ENCODE assay signal across 18 cellular contexts in genomic region chr12:107442593-107442992, GRCh38.
DNase-seq lines count a peak whose midpoint lies in the region; ATAC-seq and TF ChIP-seq lines count a peak whose summit lies in the region.
"Had no signal": no experiment of that assay in that cellular context is flagged by ENCODE, and none has a peak within 500 bp of the region (broad histone marks: within the 10 kb centered on the region; RNA-seq: fewer than 3 reads in every experiment).

No MANE protein-coding gene starts in this region.

- H3K36me3 Mint-ChIP-seq in natural killer cell treated with Interleukin-12 subunit alpha and Interleukin-12 subunit beta and Interleukin-15 and Interleukin-18, amount 100 ng/mL, for 72 hours, result no peaks in the 10 kb centered on the region

- H3K9ac ChIP-seq in fibroblast of lung (ENCODE audit: insufficient read depth, low read length) (no peak overlapping the region), smooth muscle cell (ENCODE audit: low read depth) (no peak overlapping the region)

- H3K27me3 Mint-ChIP-seq in natural killer cell treated with Interleukin-12 subunit alpha and Interleukin-12 subunit beta and Interleukin-15 and Interleukin-18, amount 100 ng/mL, for 72 hours, result peaks cover 10 to 26% of the 10 kb centered on the region in 2 donors
- H3K27me3 Mint-ChIP-seq: CD4-positive, alpha-beta T cell had no signal

- DNase-seq in GM03348 (ENCODE audit: low spot score) (peak; percentile 30), SJCRH30 (peak in 1 of 2 experiments; percentile 28), fibroblast of lung (ENCODE audit: low read depth in 2 of 2) (peak in 1 of 2 donors; percentile 15), smooth muscle cell (lab: John Stamatoyannopoulos, UW; ENCODE audit: unreplicated experiment) (no peak), HCEC 1CT (no peak), OCI-M2 (lab: John Stamatoyannopoulos, UW; ENCODE audit: unreplicated experiment) (no peak)
- no peak for DNase-seq in natural killer cell treated with Interleukin-12 subunit alpha and Interleukin-12 subunit beta and Interleukin-15 and Interleukin-18, amount 100 ng/mL, for 72 hours (ENCODE audit: low spot score)
- DNase-seq: activated CD4-positive, alpha-beta T cell treated with anti-CD3 and anti-CD28 coated beads, Interleukin-2, amount 50 U/mL, for 48 hours; activated gamma-delta T cell; CD4-positive, alpha-beta T cell; endodermal cell; NCI-H1694; NCI-H510A; stomach had no signal

- H3K9me3 ChIP-seq in SJCRH30 (replicated peaks) (no peaks in the 10 kb centered on the region), fibroblast of lung (ENCODE audit: control insufficient read depth, insufficient read depth, low read depth, low read length) (no peaks in the 10 kb centered on the region), smooth muscle cell (replicated peaks; ENCODE audit: low read depth) (no peaks in the 10 kb centered on the region)
- H3K9me3 ChIP-seq: stomach had no signal

- H3K27ac ChIP-seq in SJCRH30 (peak overlapping the region; percentile 15), fibroblast of lung (ENCODE audit: insufficient read depth, low read length) (peak overlapping the region; percentile 12), smooth muscle cell (ENCODE audit: low read depth) (peak overlapping the region; percentile 24)

- no peaks in the 10 kb centered on the region for H3F3A ChIP-seq in smooth muscle cell (ENCODE audit: low read depth)

- TF ChIP-seq CTCF in fibroblast of lung (conservative IDR thresholded peaks at IDR 0.05 in 1 of 2, IDR thresholded peaks at IDR 0.05 in 1 of 2; ENCODE audit: low read depth in 1 of 2, low read length in 2 of 2) (no peak), smooth muscle cell (IDR thresholded peaks at IDR 0.05; ENCODE audit: borderline replicate concordance, insufficient read depth, poor library complexity, severe bottlenecking) (no peak)

- H3K36me3 ChIP-seq in SJCRH30 (no peaks in the 10 kb centered on the region), fibroblast of lung (ENCODE audit: control insufficient read depth, insufficient read depth, low read length) (no peaks in the 10 kb centered on the region), smooth muscle cell (ENCODE audit: low read depth) (no peaks in the 10 kb centered on the region)
- H3K36me3 ChIP-seq: brain microvascular endothelial cell, stomach had no signal

- no peaks in the 10 kb centered on the region for H3K27me3 ChIP-seq in SJCRH30
- H3K27me3 ChIP-seq in fibroblast of lung (ENCODE audit: control insufficient read depth, insufficient read depth, low read length), result no peaks in the 10 kb centered on the region
- no peaks in the 10 kb centered on the region for H3K27me3 ChIP-seq in smooth muscle cell (ENCODE audit: low read depth)
- H3K27me3 ChIP-seq: brain microvascular endothelial cell had no signal

- no peak overlapping the region for H3K4me3 Mint-ChIP-seq in natural killer cell treated with Interleukin-12 subunit alpha and Interleukin-12 subunit beta and Interleukin-15 and Interleukin-18, amount 100 ng/mL, for 72 hours
- H3K4me3 Mint-ChIP-seq: endodermal cell had no signal

- H3K4me3 ChIP-seq in SJCRH30 (no peak overlapping the region), fibroblast of lung (replicated peaks in 1 of 4; ENCODE audit: control extremely low read depth in 1 of 4, insufficient read depth in 1 of 4, low read depth in 3 of 4, low read length in 4 of 4) (peak overlapping the region in 1 of 4 experiments; percentile 42), smooth muscle cell (no peak overlapping the region)
- H3K4me3 ChIP-seq: lung had no signal

- H3K4me2 ChIP-seq in fibroblast of lung (ENCODE audit: extremely low read depth, insufficient read depth, low read length) (peak overlapping the region; percentile 61), smooth muscle cell (no peak overlapping the region)

- H2AFZ ChIP-seq in fibroblast of lung (ENCODE audit: low read length), result peak overlapping the region; percentile 71
- H2AFZ ChIP-seq in smooth muscle cell (ENCODE audit: low read depth), result peak overlapping the region; percentile 38

- H3K9me3 Mint-ChIP-seq in natural killer cell treated with Interleukin-12 subunit alpha and Interleukin-12 subunit beta and Interleukin-15 and Interleukin-18, amount 100 ng/mL, for 72 hours, result no peaks in the 10 kb centered on the region
- H3K9me3 Mint-ChIP-seq: CD4-positive, alpha-beta T cell; endodermal cell had no signal

- H3K4me1 Mint-ChIP-seq in natural killer cell treated with Interleukin-12 subunit alpha and Interleukin-12 subunit beta and Interleukin-15 and Interleukin-18, amount 100 ng/mL, for 72 hours (ENCODE audit: low read depth in 2 of 2), result peaks cover 15 to 26% of the 10 kb centered on the region in 2 donors

- no peaks in the 10 kb centered on the region for H3K79me2 ChIP-seq in fibroblast of lung (ENCODE audit: control insufficient read depth, insufficient read depth, low read length)
- H3K79me2 ChIP-seq in smooth muscle cell (ENCODE audit: low read depth), result no peaks in the 10 kb centered on the region

- H3K4me1 ChIP-seq in SJCRH30 (0 out of 2 replicates have a peak, but pooled peaks cover 4% of the 10 kb centered on the region), fibroblast of lung (ENCODE audit: control insufficient read depth, extremely low read depth, insufficient read depth, low read length) (no peaks in the 10 kb centered on the region), smooth muscle cell (ENCODE audit: low read depth) (peaks cover 13% of the 10 kb centered on the region)

- ATAC-seq in GM21390 (IDR thresholded peaks at IDR 0.05; ENCODE audit: unreplicated experiment), result no peak
- ATAC-seq in natural killer cell treated with Interleukin-12 subunit alpha and Interleukin-12 subunit beta and Interleukin-15 and Interleukin-18, amount 100 ng/mL, for 72 hours, result no peak
- ATAC-seq: SK-N-SH treated with all-trans-retinoic acid at 6 μM for 48 hours had no signal

- H4K20me1 ChIP-seq in fibroblast of lung (ENCODE audit: control insufficient read depth, extremely low read depth, insufficient read depth, low read length) (no peaks in the 10 kb centered on the region), smooth muscle cell (ENCODE audit: low read depth) (no peaks in the 10 kb centered on the region)

- H3K27ac Mint-ChIP-seq in natural killer cell treated with Interleukin-12 subunit alpha and Interleukin-12 subunit beta and Interleukin-15 and Interleukin-18, amount 100 ng/mL, for 72 hours, result peak overlapping the region in 1 of 2 donors; percentile 25
- H3K27ac Mint-ChIP-seq: endodermal cell had no signal

- WGBS in smooth muscle cell (ENCODE audit: low lambda C conversion rate), result 70% methylated on average over 3 of the region's 3 CpGs
